Comparison of ENCODE assay signal across 12 cellular contexts in the genomic region with DNA sequence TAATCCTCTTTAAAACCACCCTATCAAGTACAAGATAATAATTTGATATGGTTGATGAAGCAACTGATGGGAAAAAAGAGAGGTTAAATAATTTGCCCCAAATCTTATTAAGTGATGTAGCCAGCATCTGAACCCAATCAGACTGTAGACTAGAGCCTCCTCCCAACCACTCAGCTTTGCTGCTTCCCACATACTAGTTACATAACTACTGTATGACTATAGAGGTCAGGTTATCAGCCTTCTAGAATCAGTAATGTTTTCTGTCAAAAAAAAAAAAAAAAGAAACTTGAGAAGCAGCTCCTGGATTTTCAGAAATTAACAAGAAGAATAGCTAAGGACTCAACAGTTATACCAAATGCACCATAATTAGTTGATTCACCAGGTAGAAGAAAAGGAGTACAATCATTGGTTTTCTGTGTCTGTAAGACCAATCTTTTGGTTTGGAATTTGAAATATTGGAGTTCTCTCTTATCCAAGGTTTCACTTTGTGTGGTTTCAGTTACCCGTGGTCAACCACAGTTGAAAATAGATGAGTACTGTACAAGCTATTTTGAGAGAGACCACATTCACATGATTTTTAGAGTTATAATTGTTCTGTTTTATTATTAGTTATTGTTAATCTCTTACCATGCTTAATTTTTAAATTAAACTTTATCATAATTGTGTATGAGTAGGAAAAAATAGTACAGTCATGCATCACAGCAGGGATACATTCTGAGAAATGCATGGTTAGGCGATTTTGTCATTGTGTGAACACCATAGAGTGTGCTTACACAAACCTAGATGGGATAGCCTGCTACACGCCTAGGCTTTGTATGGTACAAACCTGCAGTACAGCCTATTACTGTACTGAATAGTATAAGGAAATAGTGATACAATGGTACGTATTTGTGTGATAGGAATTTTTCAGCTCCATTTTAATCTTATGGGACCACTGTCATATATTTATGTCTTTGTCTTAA.
DNase-seq lines count a peak whose midpoint lies in the region; ATAC-seq and TF ChIP-seq lines count a peak whose summit lies in the region.
"Had no signal": no experiment of that assay in that cellular context is flagged by ENCODE, and none has a peak within 500 bp of the region (broad histone marks: within the 10 kb centered on the region; RNA-seq: fewer than 3 reads in every experiment).

No MANE protein-coding gene starts in this region.

- no peaks in the 10 kb centered on the region for H3K27me3 Mint-ChIP-seq in CD14-positive monocyte (ENCODE audit: low read depth in 3 of 3)

- ATAC-seq in HG02610 (IDR thresholded peaks at IDR 0.05; ENCODE audit: unreplicated experiment) (peak; percentile 90), GM19351 (IDR thresholded peaks at IDR 0.05; ENCODE audit: unreplicated experiment) (no peak)

- no peak overlapping the region for H3K4me3 Mint-ChIP-seq in CD14-positive monocyte
- H3K4me3 Mint-ChIP-seq: activated T-cell treated with anti-CD3 and anti-CD28 coated beads, Interleukin-2, amount 50 U/mL, for 4 hours had no signal

- no peak overlapping the region for H3K27ac ChIP-seq in sigmoid colon

- H3K9me3 Mint-ChIP-seq in CD14-positive monocyte = no peaks in the 10 kb centered on the region
- H3K9me3 Mint-ChIP-seq: activated T-cell treated with anti-CD3 and anti-CD28 coated beads, Interleukin-2, amount 50 U/mL, for 4 hours had no signal

- intact Hi-C loops in CD14-positive monocyte (cut with micrococcal nuclease) (no loop called here), sigmoid colon (cut with DNase I) (loop anchor here (10.0 kb wide), 1 partner anchor 54 kb away; no protein-coding TSS in a partner anchor)

- no peaks in the 10 kb centered on the region for H3K9me3 ChIP-seq in sigmoid colon
- H3K9me3 ChIP-seq: HAP-1 had no signal

- TF ChIP-seq POLR2A in sigmoid colon (IDR thresholded peaks at IDR 0.05) = no peak

- peaks cover 5% of the 10 kb centered on the region for H3K4me1 Mint-ChIP-seq in CD14-positive monocyte

- no peak overlapping the region for H3K4me3 ChIP-seq in sigmoid colon
- H3K4me3 ChIP-seq in foreskin fibroblast (ENCODE audit: low read depth in 1 of 2, low read length in 2 of 2) = no peak overlapping the region
- H3K4me3 ChIP-seq: HAP-1 had no signal

- WGBS in sigmoid colon, 2 donors = 79 to 93% methylated on average over 4 of the region's 4 CpGs

- TF ChIP-seq EP300 in sigmoid colon (IDR thresholded peaks at IDR 0.05) = no peak

- H3K36me3 ChIP-seq in sigmoid colon = peaks cover 0 to 45% (median 9%) of the 10 kb centered on the region in 4 donors

- H3K27ac Mint-ChIP-seq in CD14-positive monocyte = peak overlapping the region in 1 of 7 donors; percentile 8

- H3K27me3 ChIP-seq in sigmoid colon = no peaks in the 10 kb centered on the region

- peak; percentile 8 for DNase-seq in GM10266 (ENCODE audit: extremely low spot score)
- DNase-seq in MV-4-11 (lab: John Stamatoyannopoulos, UW) = peak; percentile 82
- DNase-seq in foreskin melanocyte = peak; percentile 40
- no peak for DNase-seq in CD14-positive monocyte (ENCODE audit: low spot score)
- DNase-seq in sigmoid colon = no peak
- DNase-seq in foreskin fibroblast = no peak
- DNase-seq: activated T-cell treated with anti-CD3 and anti-CD28 coated beads, Interleukin-2, amount 50 U/mL, for 4 hours; effector CD8-positive, alpha-beta T cell; T-helper 1 cell had no signal

- peaks cover 41 to 42% of the 10 kb centered on the region in 2 donors for H3K36me3 Mint-ChIP-seq in CD14-positive monocyte

- no peaks in the 10 kb centered on the region for H3K4me1 ChIP-seq in sigmoid colon
- H3K4me1 ChIP-seq: HAP-1 had no signal

- TF ChIP-seq CTCF in GM10266 (IDR thresholded peaks at IDR 0.05; ENCODE audit: control insufficient read depth, insufficient read depth, low read depth, missing control alignments) (no peak), CD14-positive monocyte (IDR thresholded peaks at IDR 0.05) (no peak), sigmoid colon (IDR thresholded peaks at IDR 0.05) (no peak), foreskin fibroblast (IDR thresholded peaks at IDR 0.05; ENCODE audit: low read depth, low read length) (no peak)

Comparison
In these comparisons a context has a peak if more than half of its experiments do, and no peak if none do; other contexts are left out.
1. DNase-seq: peak in GM10266 (single experiment), MV-4-11 (single experiment) and foreskin melanocyte (single experiment); none in CD14-positive monocyte (single experiment), sigmoid colon (single experiment) and foreskin fibroblast (0 of 2).